10 cellular contexts compared by ENCODE assay signal in the genomic region with DNA sequence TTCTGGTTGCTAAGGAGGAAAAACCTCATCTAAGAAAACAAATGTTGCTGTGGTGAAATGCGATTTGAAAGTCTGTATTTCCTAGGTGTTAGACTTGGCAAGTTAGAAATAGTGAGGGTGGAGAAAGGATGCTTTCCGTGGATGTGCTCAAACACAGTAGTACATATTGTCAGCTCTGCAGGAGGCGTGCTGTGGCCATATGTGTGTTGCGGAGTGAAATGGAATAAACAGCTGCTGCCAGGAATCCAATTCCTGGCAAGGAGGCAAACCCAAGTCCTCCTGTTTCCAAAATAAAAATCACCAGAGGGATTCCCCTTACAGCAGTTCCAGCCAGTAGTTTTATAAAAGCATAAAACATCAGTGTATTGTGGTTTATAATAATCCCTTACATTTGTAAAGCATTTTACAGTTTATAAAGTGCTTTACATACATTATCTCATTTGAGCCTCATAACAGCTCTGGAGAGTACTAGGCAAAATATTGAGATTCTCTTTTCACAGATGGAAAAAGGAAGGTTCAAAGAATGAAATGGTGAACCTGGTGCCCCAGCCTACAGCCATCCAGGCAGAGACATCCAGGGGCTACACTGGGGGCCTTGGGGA.
DNase-seq lines count a peak whose midpoint lies in the region; ATAC-seq and TF ChIP-seq lines count a peak whose summit lies in the region.
"Had no signal": no experiment of that assay in that cellular context is flagged by ENCODE, and none has a peak within 500 bp of the region (broad histone marks: within the 10 kb centered on the region; RNA-seq: fewer than 3 reads in every experiment).

No MANE protein-coding gene starts in this region.

- WGBS in heart right ventricle, 2 donors: 16% methylated on average over 4 of the region's 4 CpGs
- 1 to 12% (median 5%) methylated on average over 4 of the region's 4 CpGs for WGBS in psoas muscle, 3 donors

- intact Hi-C loops in heart right ventricle (cut with DNase I) (loop anchor here in 3 of 10 donors (5.0 to 10.0 kb wide), 3 partner anchors 46 to 124 kb away; a partner anchor contains a TSS), psoas muscle (cut with DNase I) (no loop called here)
- intact Hi-C loops in activated naive CD4-positive, alpha-beta T cell treated with anti-CD3 and anti-CD28 coated beads for 36 hours (cut with micrococcal nuclease): no loop called here

- peaks cover 0 to 29% (median 22%) of the 10 kb centered on the region in 9 donors for H3K4me1 ChIP-seq in heart right ventricle
- peaks cover 17% of the 10 kb centered on the region for H3K4me1 ChIP-seq in psoas muscle

- peaks cover 5% of the 10 kb centered on the region for H3K9me3 Mint-ChIP-seq in activated naive CD4-positive, alpha-beta T cell treated with anti-CD3 and anti-CD28 coated beads for 36 hours

- H3K27ac ChIP-seq in SK-N-MC (peak overlapping the region; percentile 60; the same call in 1 of the 2 replicates), heart right ventricle (peak overlapping the region in 7 of 10 donors; percentile 11 to 57 (median 44)), psoas muscle (peak overlapping the region; percentile 50)

- POLR2A ChIA-PET in GM10248 (lab: Yijun Ruan, JAX): no interaction called here

- DNase-seq in GM04504 (ENCODE audit: low read depth): peak; percentile 50
- DNase-seq in SK-N-MC (ENCODE audit: low read depth, low spot score): peak; percentile 37
- DNase-seq in heart right ventricle: peak; percentile 22 to 52
- DNase-seq in psoas muscle: no peak
- DNase-seq in activated naive CD4-positive, alpha-beta T cell treated with anti-CD3 and anti-CD28 coated beads for 36 hours: no peak
- no peak for DNase-seq in GM10248 (ENCODE audit: extremely low spot score)
- DNase-seq in NCI-H1436 (lab: John Stamatoyannopoulos, UW): no peak
- DNase-seq: activated CD8-positive, alpha-beta memory T cell treated with anti-CD3 and anti-CD28 coated beads, Interleukin-2, amount 50 U/mL, for 4 hours; DMS153 had no signal

- TF ChIP-seq CTCF in heart right ventricle (IDR thresholded peaks at IDR 0.05) (peak in 3 of 9 donors; percentile 23 to 41 (median 35)), psoas muscle (IDR thresholded peaks at IDR 0.05) (no peak), GM10248 (IDR thresholded peaks at IDR 0.05; ENCODE audit: control extremely low read depth, extremely low read depth, low read depth, missing control alignments) (no peak)

- CTCF ChIA-PET in activated naive CD4-positive, alpha-beta T cell treated with anti-CD3 and anti-CD28 coated beads for 36 hours (lab: Charles Lee): no interaction called here
- CTCF ChIA-PET in GM10248 (lab: Yijun Ruan, JAX): interaction anchor here (0.9 to 2.1 kb wide), 2 partner anchors 17 to 66 kb away, joined by 4 read pairs; no protein-coding TSS in a partner anchor

- no peak overlapping the region for H3K9ac ChIP-seq in SK-N-MC (ENCODE audit: insufficient read length)

- no peaks in the 10 kb centered on the region for H3K36me3 Mint-ChIP-seq in activated naive CD4-positive, alpha-beta T cell treated with anti-CD3 and anti-CD28 coated beads for 36 hours (ENCODE audit: low read depth)

- no peaks in the 10 kb centered on the region for H3K27me3 Mint-ChIP-seq in activated naive CD4-positive, alpha-beta T cell treated with anti-CD3 and anti-CD28 coated beads for 36 hours (ENCODE audit: low read depth)

- H3K4me1 Mint-ChIP-seq in activated naive CD4-positive, alpha-beta T cell treated with anti-CD3 and anti-CD28 coated beads for 36 hours (ENCODE audit: low read depth): no peaks in the 10 kb centered on the region

- no peak overlapping the region for H3K27ac Mint-ChIP-seq in activated naive CD4-positive, alpha-beta T cell treated with anti-CD3 and anti-CD28 coated beads for 36 hours

- ATAC-seq in heart right ventricle (peak; percentile 67 to 93 (median 84)), psoas muscle (peak in 3 of 4 donors; percentile 30 to 59 (median 57)), HG02571 (IDR thresholded peaks at IDR 0.05; ENCODE audit: unreplicated experiment) (no peak)

- no peaks in the 10 kb centered on the region for H3K9me3 ChIP-seq in SK-N-MC (ENCODE audit: low read depth, low read length)
- peaks cover 0 to 5% (median 0%) of the 10 kb centered on the region in 11 donors for H3K9me3 ChIP-seq in heart right ventricle
- no peaks in the 10 kb centered on the region for H3K9me3 ChIP-seq in psoas muscle

- H3K36me3 ChIP-seq in SK-N-MC (ENCODE audit: insufficient read depth, low read length) (no peaks in the 10 kb centered on the region), heart right ventricle (no peaks in the 10 kb centered on the region), psoas muscle (ENCODE audit: insufficient read depth in 1 of 2, low read depth in 1 of 2) (no peaks in the 10 kb centered on the region)

- H3K27me3 ChIP-seq in heart right ventricle (no peaks in the 10 kb centered on the region), psoas muscle (ENCODE audit: insufficient read depth in 3 of 3, low read length in 2 of 3) (no peaks in the 10 kb centered on the region)

- no peak overlapping the region for H3K4me3 Mint-ChIP-seq in activated naive CD4-positive, alpha-beta T cell treated with anti-CD3 and anti-CD28 coated beads for 36 hours

- H3K4me3 ChIP-seq in SK-N-MC (peak overlapping the region; percentile 51), heart right ventricle (peak overlapping the region in 2 of 10 donors; percentile 9 to 13), psoas muscle (no peak overlapping the region)

Comparison
In these comparisons a context has a peak if more than half of its experiments do, and no peak if none do; other contexts are left out.
1. DNase-seq: peak in GM04504 (single experiment), SK-N-MC (single experiment) and heart right ventricle (2 of 2); none in psoas muscle (0 of 2), activated naive CD4-positive, alpha-beta T cell treated with anti-CD3 and anti-CD28 coated beads for 36 hours (single experiment), GM10248 (single experiment) and NCI-H1436 (single experiment).
2. Peak in every context shown above with its lines, with median percentiles within 50 percentile points of each other: H3K27ac ChIP-seq.